Comparison of ENCODE assay signal across 8 cellular contexts in the genomic region with DNA sequence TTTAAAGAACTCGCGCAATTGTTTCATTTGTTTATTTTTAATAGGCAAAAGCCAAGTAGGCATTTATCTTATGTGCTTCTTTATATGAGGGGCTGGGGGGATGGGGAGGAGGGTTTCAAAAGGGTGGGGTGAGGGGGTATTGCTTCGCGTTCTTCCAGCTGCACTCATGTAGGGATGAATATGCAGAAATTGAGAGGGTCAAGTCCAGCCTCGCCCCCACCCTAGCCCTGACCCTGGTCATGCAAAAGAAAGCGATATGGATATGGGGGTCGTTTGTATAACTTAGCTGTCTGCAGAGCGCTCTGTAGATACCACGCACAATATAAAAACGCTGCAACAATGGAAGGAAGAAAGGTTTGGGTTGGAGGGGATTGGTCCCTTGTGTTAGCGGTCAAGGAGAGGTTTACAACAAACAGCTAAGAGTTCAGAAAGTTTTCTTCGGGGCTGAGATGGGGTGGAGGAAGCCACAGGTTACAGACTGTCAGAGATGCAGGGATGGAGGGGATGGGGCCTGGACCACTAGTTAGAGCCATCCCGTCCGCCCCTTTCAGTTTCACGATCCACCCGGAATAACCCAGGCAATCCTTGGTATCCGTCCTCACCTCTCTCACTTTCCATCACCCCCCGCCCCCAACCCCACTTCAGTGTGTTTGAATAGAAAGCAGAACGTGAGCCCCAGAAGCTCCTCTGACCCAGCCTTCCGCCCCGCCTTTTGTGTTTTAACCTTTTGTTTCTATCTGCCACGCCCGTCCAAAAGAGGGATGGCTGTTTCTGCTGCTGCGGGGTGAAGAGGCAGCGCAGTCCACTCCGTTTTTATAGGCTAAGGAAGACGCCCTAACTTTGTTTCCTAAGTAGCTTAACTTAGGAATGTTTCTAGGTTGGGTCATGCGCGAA.
A peak's percentile ranks its signal among the peaks of the same experiment; 100 is the strongest.
DNase-seq lines count a peak whose midpoint lies in the region; ATAC-seq, FAIRE-seq and TF ChIP-seq lines count a peak whose summit lies in the region.

No MANE protein-coding gene starts in this region.

- TF ChIP-seq POLR2A in H54 (IDR thresholded peaks at IDR 0.05; ENCODE audit: low read depth, low read length): no peak

- peaks cover 16% of the 10 kb centered on the region for H3F3A ChIP-seq in GM23338 (replicated peaks; ENCODE audit: low read depth)

- H3K4me3 Mint-ChIP-seq in GM23338: peak overlapping the region; percentile 94

- no peak for FAIRE-seq in H54 (lab: Jason Lieb, UNC)

- no peaks in the 10 kb centered on the region; the same call in 1 of the 2 replicates for H3K9me3 ChIP-seq in SJSA1 (replicated peaks)
- no peaks in the 10 kb centered on the region for H3K9me3 ChIP-seq in right cardiac atrium (ENCODE audit: control insufficient read depth, low read length)

- H3K9me2 ChIP-seq in GM23338 (ENCODE audit: insufficient read depth): no peaks in the 10 kb centered on the region

- peaks cover 35% of the 10 kb centered on the region for H3K36me3 Mint-ChIP-seq in GM23338 (ENCODE audit: low read depth)

- H3K27ac Mint-ChIP-seq in GM23338: peak overlapping the region; percentile 75

- H3K4me2 ChIP-seq in GM23338: peak overlapping the region; percentile 95

- H3K4me1 Mint-ChIP-seq in GM23338: peaks cover 34% of the 10 kb centered on the region

- TF ChIP-seq CTCF in GM23338 (conservative IDR thresholded peaks at IDR 0.05; ENCODE audit: low read depth in 2 of 2): no peak

- H3K9me3 Mint-ChIP-seq in GM23338: no peaks in the 10 kb centered on the region; the same call in 2 of the 3 replicates

- peaks cover 34% of the 10 kb centered on the region for H3K27me3 Mint-ChIP-seq in GM23338 (ENCODE audit: insufficient read depth, low read depth, poor library complexity)

- H3K27me3 ChIP-seq in GM23338 (ENCODE audit: insufficient read depth) (peaks cover 19% of the 10 kb centered on the region), SJSA1 (replicated peaks) (peaks cover 30% of the 10 kb centered on the region), right cardiac atrium (ENCODE audit: control insufficient read depth, insufficient read depth) (no peaks in the 10 kb centered on the region)

- peaks cover 42% of the 10 kb centered on the region for H3K4me1 ChIP-seq in GM23338 (ENCODE audit: insufficient read depth)
- peaks cover 18% of the 10 kb centered on the region for H3K4me1 ChIP-seq in SJSA1 (replicated peaks)
- no peaks in the 10 kb centered on the region for H3K4me1 ChIP-seq in right cardiac atrium (ENCODE audit: control insufficient read depth, insufficient read depth, low read length)

- peak overlapping the region; percentile 98 for H3K27ac ChIP-seq in GM23338 (ENCODE audit: low read depth)
- H3K27ac ChIP-seq in SJSA1: no peak overlapping the region
- no peak overlapping the region for H3K27ac ChIP-seq in right cardiac atrium (ENCODE audit: low read length)

- no peak overlapping the region for H2AFZ ChIP-seq in GM23338

- ATAC-seq in GM23338 (peak; percentile 9), right cardiac atrium (peak in 1 of 2 donors; percentile 22), GM21526 (IDR thresholded peaks at IDR 0.05; ENCODE audit: low FRiP score, unreplicated experiment) (no peak)

- H3K36me3 ChIP-seq in GM23338 (ENCODE audit: insufficient read depth) (peaks cover 3% of the 10 kb centered on the region; the same call in 1 of the 2 replicates), SJSA1 (no peaks in the 10 kb centered on the region)

- intact Hi-C loops in right cardiac atrium (cut with DNase I): no loop called here

- H3K79me2 ChIP-seq in GM23338 (replicated peaks; ENCODE audit: insufficient read depth): peaks cover 67% of the 10 kb centered on the region

- DNase-seq in GM23338 (ENCODE audit: low spot score) (peak; percentile 83), SJSA1 (ENCODE audit: low read depth in 1 of 2, low spot score in 2 of 2) (no peak), right cardiac atrium (peak in 1 of 3 donors; percentile 59), retina (peak; percentile 75), H54 (ENCODE audit: insufficient read length, low spot score) (no peak), NCI-H1930 (lab: John Stamatoyannopoulos, UW) (no peak)
- DNase-seq in activated CD4-positive, CD25-positive, alpha-beta regulatory T cell (lab: John Stamatoyannopoulos, UW): no peak

- H3K4me3 ChIP-seq in GM23338 (peak overlapping the region; percentile 87), SJSA1 (peak overlapping the region; percentile 37), right cardiac atrium (ENCODE audit: low read length) (peak overlapping the region; percentile 84)

- H4K20me1 ChIP-seq in GM23338 (replicated peaks; ENCODE audit: insufficient read depth): 0 out of 2 replicates have a peak, but pooled peaks cover 3% of the 10 kb centered on the region

- WGBS in right cardiac atrium: 12% methylated on average over 29 of the region's 29 CpGs

TF ChIP-seq in GM23338, 12 proteins besides CTCF, POLR2A, EP300 and RAD21 (continues in another document):
- TF ChIP-seq ZNF114 (CRISPR knock-in tag; IDR thresholded peaks at IDR 0.05): no peak
- TF ChIP-seq REST (IDR thresholded peaks at IDR 0.05; ENCODE audit: unreplicated experiment): no peak
- TF ChIP-seq CREB1 (CRISPR knock-in tag; IDR thresholded peaks at IDR 0.05; ENCODE audit: low read depth): no peak

Comparison
In these comparisons a context has a peak if more than half of its experiments do, and no peak if none do; other contexts are left out.
1. DNase-seq: peak in GM23338 (single experiment) and retina (single experiment); none in SJSA1 (0 of 2), activated CD4-positive, CD25-positive, alpha-beta regulatory T cell (0 of 4), H54 (single experiment) and NCI-H1930 (0 of 2).
2. H3K4me3 ChIP-seq: peak in every context shown above with its lines; median percentile 87 in GM23338; 84 in right cardiac atrium; 37 in SJSA1.